Comparison of ENCODE assay signal across 8 cellular contexts in genomic region chr1:230426246-230427101, GRCh38. TPM values are rescaled to one million over a fixed set of nuclear protein-coding genes. Genes with fewer than 3 reads are reported as not detected.
A peak's percentile ranks its signal among the peaks of the same experiment; 100 is the strongest.
DNase-seq lines count a peak whose midpoint lies in the region; ATAC-seq and TF ChIP-seq lines count a peak whose summit lies in the region.

A gene with protein sequence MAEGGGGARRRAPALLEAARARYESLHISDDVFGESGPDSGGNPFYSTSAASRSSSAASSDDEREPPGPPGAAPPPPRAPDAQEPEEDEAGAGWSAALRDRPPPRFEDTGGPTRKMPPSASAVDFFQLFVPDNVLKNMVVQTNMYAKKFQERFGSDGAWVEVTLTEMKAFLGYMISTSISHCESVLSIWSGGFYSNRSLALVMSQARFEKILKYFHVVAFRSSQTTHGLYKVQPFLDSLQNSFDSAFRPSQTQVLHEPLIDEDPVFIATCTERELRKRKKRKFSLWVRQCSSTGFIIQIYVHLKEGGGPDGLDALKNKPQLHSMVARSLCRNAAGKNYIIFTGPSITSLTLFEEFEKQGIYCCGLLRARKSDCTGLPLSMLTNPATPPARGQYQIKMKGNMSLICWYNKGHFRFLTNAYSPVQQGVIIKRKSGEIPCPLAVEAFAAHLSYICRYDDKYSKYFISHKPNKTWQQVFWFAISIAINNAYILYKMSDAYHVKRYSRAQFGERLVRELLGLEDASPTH (minus strand): TSS chr1:230426332. CDS start chr1:230425928, 404 bp downstream.

- H3K4me3 Mint-ChIP-seq in activated T-helper 1 cell treated with anti-CD3 and anti-CD28 coated beads, Interleukin-12 subunit alpha, Interleukin-12 subunit beta, Interleukin-2, Interleukin-4 antibody, amounts not matched to agents 30 ng/mL and 10 ng/mL and 1 ng/mL, durations not matched to agents 14 hours and 24 hours and 36 hours: peak within 1 kb of the TSS; percentile 78

- no TSS peak for BruUV-seq in OCI-LY7 (replicated peaks; lab: Mats Ljungman, UMichigan)

- H2AFZ ChIP-seq in OCI-LY7 (ENCODE audit: low read length) (no peak within 1 kb of the TSS), neural cell (ENCODE audit: low read depth, low read length) (peak within 1 kb of the TSS; percentile 60)

- peak; percentile 9 for TF ChIP-seq RAD21 in neural cell (conservative IDR thresholded peaks at IDR 0.05)

- H3K9me2 ChIP-seq in OCI-LY7 (ENCODE audit: insufficient read depth, low read length) (no peaks in the 10 kb centered on the region), neural cell (ENCODE audit: insufficient read depth, low read length) (no peaks in the 10 kb centered on the region)

- H3K27me3 Mint-ChIP-seq in activated T-helper 1 cell treated with anti-CD3 and anti-CD28 coated beads, Interleukin-12 subunit alpha, Interleukin-12 subunit beta, Interleukin-2, Interleukin-4 antibody, amounts not matched to agents 30 ng/mL and 10 ng/mL and 1 ng/mL, durations not matched to agents 14 hours and 24 hours and 36 hours (ENCODE audit: insufficient read depth): peaks cover 53% of the 10 kb centered on the region

- no peaks in the 10 kb centered on the region for H3F3A ChIP-seq in neural cell (ENCODE audit: insufficient read depth, low read length, poor library complexity, severe bottlenecking)

- H3K4me3 ChIP-seq in HUES6 (ENCODE audit: low read depth, low read length): peak within 1 kb of the TSS; percentile 69
- H3K4me3 ChIP-seq in OCI-LY7 (ENCODE audit: low read depth, low read length, poor library complexity, severe bottlenecking): no peak within 1 kb of the TSS
- peak within 1 kb of the TSS; percentile 44 for H3K4me3 ChIP-seq in fibroblast of pulmonary artery (replicated peaks; ENCODE audit: low read depth, low read length)
- H3K4me3 ChIP-seq in neural cell (ENCODE audit: low read length): peak within 1 kb of the TSS; percentile 90
- peak within 1 kb of the TSS; percentile 17 to 67 (median 42) for H3K4me3 ChIP-seq in subcutaneous abdominal adipose tissue (ENCODE audit: low read depth in 1 of 5, low read length in 5 of 5)

- H3K27ac ChIP-seq in HUES6 (ENCODE audit: low read depth, low read length) (no peak within 1 kb of the TSS), OCI-LY7 (ENCODE audit: low read depth, low read length, poor library complexity, severe bottlenecking) (no peak within 1 kb of the TSS), neural cell (ENCODE audit: low read length) (peak within 1 kb of the TSS; percentile 30), subcutaneous abdominal adipose tissue (ENCODE audit: low read depth, low read length) (no peak within 1 kb of the TSS)

- peak within 1 kb of the TSS; percentile 40 for H3K27ac Mint-ChIP-seq in activated T-helper 1 cell treated with anti-CD3 and anti-CD28 coated beads, Interleukin-12 subunit alpha, Interleukin-12 subunit beta, Interleukin-2, Interleukin-4 antibody, amounts not matched to agents 30 ng/mL and 10 ng/mL and 1 ng/mL, durations not matched to agents 14 hours and 24 hours and 36 hours

- in situ Hi-C loops in Caki2 (cut with HindIII; ENCODE audit: low pct_unique_long_range_greater_than_20kb, low sequenced_read_pairs): no loop called here

- H3K4me2 ChIP-seq in OCI-LY7 (ENCODE audit: low read length): peak within 1 kb of the TSS; percentile 41; the same call in 1 of the 2 replicates
- H3K4me2 ChIP-seq in neural cell (ENCODE audit: low read length): peak within 1 kb of the TSS; percentile 100

- peaks cover 7% of the 10 kb centered on the region for H3K9me3 Mint-ChIP-seq in activated T-helper 1 cell treated with anti-CD3 and anti-CD28 coated beads, Interleukin-12 subunit alpha, Interleukin-12 subunit beta, Interleukin-2, Interleukin-4 antibody, amounts not matched to agents 30 ng/mL and 10 ng/mL and 1 ng/mL, durations not matched to agents 14 hours and 24 hours and 36 hours

- no peaks in the 10 kb centered on the region for H3K36me3 Mint-ChIP-seq in activated T-helper 1 cell treated with anti-CD3 and anti-CD28 coated beads, Interleukin-12 subunit alpha, Interleukin-12 subunit beta, Interleukin-2, Interleukin-4 antibody, amounts not matched to agents 30 ng/mL and 10 ng/mL and 1 ng/mL, durations not matched to agents 14 hours and 24 hours and 36 hours (ENCODE audit: low read depth)

- no peaks in the 10 kb centered on the region for H3K9me3 ChIP-seq in HUES6 (ENCODE audit: control insufficient read depth, insufficient read depth, low read depth, low read length)
- H3K9me3 ChIP-seq in OCI-LY7 (ENCODE audit: low read length): no peaks in the 10 kb centered on the region
- no peaks in the 10 kb centered on the region for H3K9me3 ChIP-seq in neural cell (ENCODE audit: low read length)
- H3K9me3 ChIP-seq in subcutaneous abdominal adipose tissue (ENCODE audit: control insufficient read depth in 5 of 5, low read length in 5 of 5): no peaks in the 10 kb centered on the region

- CTCF ChIA-PET in OCI-LY7 (lab: Charles Lee; ENCODE audit: unreplicated experiment): no interaction called here

- intact Hi-C loops in OCI-LY7 (cut with micrococcal nuclease; ENCODE audit: unreplicated experiment): no loop called here
- intact Hi-C loops in activated T-helper 1 cell treated with anti-CD3 and anti-CD28 coated beads, Interleukin-12 subunit alpha, Interleukin-12 subunit beta, Interleukin-2, Interleukin-4 antibody, amounts not matched to agents 30 ng/mL and 10 ng/mL and 1 ng/mL, durations not matched to agents 14 hours and 24 hours and 36 hours (cut with micrococcal nuclease): loop anchor here (5.0 to 10.0 kb wide), 3 partner anchors 216 to 992 kb away; partner anchors contain the start of genes ACTA1, COG2 and TRIM67

- H3K4me1 ChIP-seq in HUES6 (ENCODE audit: control insufficient read depth, insufficient read depth, low read length) (peaks cover 56% of the 10 kb centered on the region), OCI-LY7 (ENCODE audit: insufficient read depth, low read length, poor library complexity, severe bottlenecking) (no peaks in the 10 kb centered on the region), subcutaneous abdominal adipose tissue (ENCODE audit: control insufficient read depth in 5 of 5, insufficient read depth in 5 of 5, low read length in 5 of 5) (peaks cover 0 to 18% (median 9%) of the 10 kb centered on the region in 5 donors)

- ATAC-seq in GM21423 (IDR thresholded peaks at IDR 0.05; ENCODE audit: unreplicated experiment): peak; percentile 83

- DNase-seq in Caki2 (ENCODE audit: low read depth) (peak; percentile 76), OCI-LY7 (ENCODE audit: low spot score) (peak; percentile 2), fibroblast of pulmonary artery (ENCODE audit: low read depth) (peak; percentile 60)
- peak; percentile 59 for DNase-seq in activated T-helper 1 cell treated with anti-CD3 and anti-CD28 coated beads, Interleukin-12 subunit alpha, Interleukin-12 subunit beta, Interleukin-2, Interleukin-4 antibody, amounts not matched to agents 30 ng/mL and 10 ng/mL and 1 ng/mL, durations not matched to agents 14 hours and 24 hours and 36 hours (ENCODE audit: low spot score)

- POLR2A ChIA-PET in OCI-LY7 (lab: Charles Lee): no interaction called here

- H3K9ac ChIP-seq in HUES6 (ENCODE audit: low read length) (no peak within 1 kb of the TSS), neural cell (ENCODE audit: low read length) (peak within 1 kb of the TSS; percentile 69), subcutaneous abdominal adipose tissue (ENCODE audit: low read length in 5 of 5) (no peak within 1 kb of the TSS)

- no peaks in the 10 kb centered on the region for H4K20me1 ChIP-seq in OCI-LY7 (ENCODE audit: insufficient read depth, low read length)
- peaks cover 14% of the 10 kb centered on the region for H4K20me1 ChIP-seq in neural cell (ENCODE audit: insufficient read depth)

- TF ChIP-seq CTCF in OCI-LY7 (conservative IDR thresholded peaks at IDR 0.05; ENCODE audit: low read length) (no peak), fibroblast of pulmonary artery (IDR thresholded peaks at IDR 0.05; ENCODE audit: low read length, missing control alignments) (no peak), neural cell (IDR thresholded peaks at IDR 0.05; ENCODE audit: poor library complexity, severe bottlenecking) (peak; percentile 9)

- no peak for TF ChIP-seq EP300 in neural cell (conservative IDR thresholded peaks at IDR 0.05; ENCODE audit: poor library complexity, severe bottlenecking)

- H3K79me2 ChIP-seq in OCI-LY7 (ENCODE audit: insufficient read depth, low read depth, low read length): no peaks in the 10 kb centered on the region
- peaks cover 37% of the 10 kb centered on the region for H3K79me2 ChIP-seq in neural cell (replicated peaks; ENCODE audit: insufficient read depth, low read length)

- H3K36me3 ChIP-seq in HUES6 (ENCODE audit: control insufficient read depth, insufficient read depth, low read length): no peaks in the 10 kb centered on the region
- H3K36me3 ChIP-seq in OCI-LY7 (ENCODE audit: insufficient read depth, low read length): no peaks in the 10 kb centered on the region
- H3K36me3 ChIP-seq in neural cell (ENCODE audit: insufficient read depth, low read length): no peaks in the 10 kb centered on the region
- no peaks in the 10 kb centered on the region for H3K36me3 ChIP-seq in subcutaneous abdominal adipose tissue (ENCODE audit: control insufficient read depth in 5 of 5, insufficient read depth in 5 of 5, low read length in 5 of 5)

- H3K27me3 ChIP-seq in HUES6 (ENCODE audit: control insufficient read depth, insufficient read depth, low read length) (peaks cover 34% of the 10 kb centered on the region), neural cell (ENCODE audit: insufficient read depth, low read depth, low read length) (no peaks in the 10 kb centered on the region), subcutaneous abdominal adipose tissue (ENCODE audit: control insufficient read depth in 5 of 5, insufficient read depth in 4 of 5, low read length in 5 of 5) (peaks cover 28 to 41% (median 34%) of the 10 kb centered on the region in 5 donors)

- H3K4me1 Mint-ChIP-seq in activated T-helper 1 cell treated with anti-CD3 and anti-CD28 coated beads, Interleukin-12 subunit alpha, Interleukin-12 subunit beta, Interleukin-2, Interleukin-4 antibody, amounts not matched to agents 30 ng/mL and 10 ng/mL and 1 ng/mL, durations not matched to agents 14 hours and 24 hours and 36 hours (ENCODE audit: low read depth): peaks cover 9% of the 10 kb centered on the region

TF ChIP-seq in neural cell, 6 proteins besides CTCF, POLR2A, EP300 and RAD21 (continues in another document):
- no peak for TF ChIP-seq TAF1 (IDR thresholded peaks at IDR 0.05; ENCODE audit: low read depth)
- TF ChIP-seq SMC3 (conservative IDR thresholded peaks at IDR 0.05; ENCODE audit: poor library complexity): no peak
- peak; percentile 58 for TF ChIP-seq MXI1 (conservative IDR thresholded peaks at IDR 0.05; ENCODE audit: poor library complexity, severe bottlenecking)

RNA-seq across cellular contexts. Expression of the gene that starts here (rescaled TPM):
- 6.9 and 7.5 TPM in 2 replicates for total RNA-seq in Caki2 (2014; rRNA removed; shearing (Covaris generic); ENCODE audit: low replicate concordance)
- total RNA-seq in OCI-LY7 (2014; rRNA removed; shearing (Covaris generic)): not detected in 2 replicates
- not detected in 2 replicates for total RNA-seq in OCI-LY7 (2022)
- total RNA-seq in activated T-helper 1 cell treated with anti-CD3 and anti-CD28 coated beads, Interleukin-12 subunit alpha, Interleukin-12 subunit beta, Interleukin-2, Interleukin-4 antibody, amounts not matched to agents 30 ng/mL and 10 ng/mL and 1 ng/mL, durations not matched to agents 14 hours and 24 hours and 36 hours: not detected in 2 replicates
- 16.3 and 17.3 TPM in 2 replicates for polyA plus RNA-seq in neural cell
- polyA minus RNA-seq in neural cell: 28.6 and 34.3 TPM in 2 replicates

Comparison
In these comparisons a context has a peak if more than half of its experiments do, and no peak if none do; other contexts are left out.
1. Peak in DNase-seq and H3K4me2 ChIP-seq in OCI-LY7; RNA of the gene not detected or under 1 TPM.
2. Peak in DNase-seq in activated T-helper 1 cell treated with anti-CD3 and anti-CD28 coated beads, Interleukin-12 subunit alpha, Interleukin-12 subunit beta, Interleukin-2, Interleukin-4 antibody, amounts not matched to agents 30 ng/mL and 10 ng/mL and 1 ng/mL, durations not matched to agents 14 hours and 24 hours and 36 hours; RNA of the gene not detected or under 1 TPM.
3. DNase-seq: peak in every context shown above with its lines; median percentile 76 in Caki2; 60 in fibroblast of pulmonary artery; 59 in activated T-helper 1 cell treated with anti-CD3 and anti-CD28 coated beads, Interleukin-12 subunit alpha, Interleukin-12 subunit beta, Interleukin-2, Interleukin-4 antibody, amounts not matched to agents 30 ng/mL and 10 ng/mL and 1 ng/mL, durations not matched to agents 14 hours and 24 hours and 36 hours; 2 in OCI-LY7.